Comparison of ENCODE assay signal across 20 cellular contexts in genomic region chr7:50644586-50644985, GRCh38.
"Had no signal": no experiment of that assay in that cellular context is flagged by ENCODE, and none has a peak within 500 bp of the region (broad histone marks: within the 10 kb centered on the region; RNA-seq: fewer than 3 reads in every experiment).

No MANE protein-coding gene starts in this region.

- H3K4me3 ChIP-seq: body of pancreas, cardiac muscle cell, transverse colon had no signal

- H3K36me3 ChIP-seq: cardiac muscle cell, transverse colon had no signal

- H3K27me3 ChIP-seq: body of pancreas, cardiac muscle cell, transverse colon had no signal

- ATAC-seq: activated T-cell treated with anti-CD3 and anti-CD28 coated beads, Interleukin-2, amount 50 U/mL, for 4 hours; body of pancreas; natural killer cell treated with Interleukin-12 subunit alpha and Interleukin-12 subunit beta and Interleukin-15 and Interleukin-18, amount 100 ng/mL, for 72 hours had no signal

- H3K4me1 Mint-ChIP-seq: activated CD4-positive, alpha-beta T cell treated with anti-CD3 and anti-CD28 coated beads, Interleukin-2, amount 10 ng/mL, durations not matched to agents 24 days and 14 days had no signal

- H3K4me1 ChIP-seq: transverse colon had no signal

- H3K27ac ChIP-seq: cardiac muscle cell, transverse colon had no signal

- H3K27me3 Mint-ChIP-seq: activated CD4-positive, alpha-beta memory T cell treated with anti-CD3 and anti-CD28 coated beads, Interleukin-2, amount 10 ng/mL, durations not matched to agents 7 days and 5 days; activated CD4-positive, alpha-beta T cell treated with anti-CD3 and anti-CD28 coated beads, Interleukin-2, amount 10 ng/mL, durations not matched to agents 24 days and 14 days; dendritic cell treated with granulocyte-macrophage colony-stimulating factor and Interleukin-4, amounts not matched to agents 40 ng/mL and 50 ng/mL, for 4 days; progenitor cell of endocrine pancreas; stimulated activated naive CD8-positive, alpha-beta T cell treated with anti-CD3 and anti-CD28 coated beads, Interleukin-15, Interleukin-2, amounts not matched to agents 100 ng/mL and 50 ng/mL, for 24 hours had no signal

- H3K27ac Mint-ChIP-seq: activated CD4-positive, alpha-beta memory T cell treated with anti-CD3 and anti-CD28 coated beads, Interleukin-2, amount 10 ng/mL, durations not matched to agents 7 days and 5 days; activated CD4-positive, alpha-beta T cell treated with anti-CD3 and anti-CD28 coated beads, Interleukin-2, amount 10 ng/mL, durations not matched to agents 24 days and 14 days; activated T-helper 2 cell treated with anti-CD3 and anti-CD28 coated beads, Interferon-gamma antibody, Interleukin-2, Interleukin-4, amounts not matched to agents 10 μg/mL and 5 μg/mL and 100 μg/mL, durations not matched to agents 14 hours and 24 hours and 36 hours; dendritic cell treated with granulocyte-macrophage colony-stimulating factor and Interleukin-4, amounts not matched to agents 40 ng/mL and 50 ng/mL, for 4 days; natural killer cell treated with Interleukin-12 subunit alpha and Interleukin-12 subunit beta and Interleukin-15 and Interleukin-18, amount 100 ng/mL, for 72 hours; progenitor cell of endocrine pancreas; stimulated activated naive CD8-positive, alpha-beta T cell treated with anti-CD3 and anti-CD28 coated beads, Interleukin-15, Interleukin-2, amounts not matched to agents 100 ng/mL and 50 ng/mL, for 24 hours had no signal

- H3K9me3 ChIP-seq: body of pancreas, transverse colon had no signal

- H3K4me3 Mint-ChIP-seq: activated CD4-positive, alpha-beta memory T cell treated with anti-CD3 and anti-CD28 coated beads, Interleukin-2, amount 10 ng/mL, durations not matched to agents 7 days and 5 days; activated CD4-positive, alpha-beta T cell treated with anti-CD3 and anti-CD28 coated beads, Interleukin-2, amount 10 ng/mL, durations not matched to agents 24 days and 14 days; activated T-cell treated with anti-CD3 and anti-CD28 coated beads, Interleukin-2, amount 50 U/mL, for 4 hours; dendritic cell treated with granulocyte-macrophage colony-stimulating factor and Interleukin-4, amounts not matched to agents 40 ng/mL and 50 ng/mL, for 4 days; natural killer cell treated with Interleukin-12 subunit alpha and Interleukin-12 subunit beta and Interleukin-15 and Interleukin-18, amount 100 ng/mL, for 72 hours; stimulated activated naive CD8-positive, alpha-beta T cell treated with anti-CD3 and anti-CD28 coated beads, Interleukin-15, Interleukin-2, amounts not matched to agents 100 ng/mL and 50 ng/mL, for 24 hours had no signal

- H3K9me3 Mint-ChIP-seq: activated CD4-positive, alpha-beta memory T cell treated with anti-CD3 and anti-CD28 coated beads, Interleukin-2, amount 10 ng/mL, durations not matched to agents 7 days and 5 days; activated CD4-positive, alpha-beta T cell treated with anti-CD3 and anti-CD28 coated beads, Interleukin-2, amount 10 ng/mL, durations not matched to agents 24 days and 14 days; activated T-cell treated with anti-CD3 and anti-CD28 coated beads, Interleukin-2, amount 50 U/mL, for 4 hours; activated T-helper 2 cell treated with anti-CD3 and anti-CD28 coated beads, Interferon-gamma antibody, Interleukin-2, Interleukin-4, amounts not matched to agents 10 μg/mL and 5 μg/mL and 100 μg/mL, durations not matched to agents 14 hours and 24 hours and 36 hours; dendritic cell treated with granulocyte-macrophage colony-stimulating factor and Interleukin-4, amounts not matched to agents 40 ng/mL and 50 ng/mL, for 4 days; natural killer cell treated with Interleukin-12 subunit alpha and Interleukin-12 subunit beta and Interleukin-15 and Interleukin-18, amount 100 ng/mL, for 72 hours; stimulated activated naive CD8-positive, alpha-beta T cell treated with anti-CD3 and anti-CD28 coated beads, Interleukin-15, Interleukin-2, amounts not matched to agents 100 ng/mL and 50 ng/mL, for 24 hours had no signal

- H3K36me3 Mint-ChIP-seq: natural killer cell treated with Interleukin-12 subunit alpha and Interleukin-12 subunit beta and Interleukin-15 and Interleukin-18, amount 100 ng/mL, for 72 hours had no signal

- DNase-seq: activated CD4-positive, alpha-beta memory T cell treated with anti-CD3 and anti-CD28 coated beads, Interleukin-2, amount 10 ng/mL, durations not matched to agents 7 days and 5 days; activated CD4-positive, alpha-beta T cell treated with anti-CD3 and anti-CD28 coated beads, Interleukin-2, amount 10 ng/mL, durations not matched to agents 24 days and 14 days; activated naive CD4-positive, alpha-beta T cell treated with Interleukin-2 at 50 U/mL for 16 hours; activated T-cell treated with anti-CD3 and anti-CD28 coated beads, Interleukin-2, amount 50 U/mL, for 4 hours; amygdala; body of pancreas; effector CD4-positive, alpha-beta T cell; erythroblast; foreskin fibroblast; kidney; midbrain; nucleus accumbens; SHP77; transverse colon had no signal
